In genomic region chr18:31634331-31634713, GRCh38 we compare ENCODE assay signal across 13 cellular contexts. TPM values are rescaled to one million over a fixed set of nuclear protein-coding genes. Genes with fewer than 3 reads are reported as not detected.
DNase-seq lines count a peak whose midpoint lies in the region; ATAC-seq, FAIRE-seq and TF ChIP-seq lines count a peak whose summit lies in the region.
"Had no signal": no experiment of that assay in that cellular context is flagged by ENCODE, and none has a peak within 500 bp of the region (broad histone marks: within the 10 kb centered on the region; RNA-seq: fewer than 3 reads in every experiment).

No MANE protein-coding gene starts in this region.

- no peak overlapping the region for H3K4me3 ChIP-seq in adrenal gland

- intact Hi-C loops in adrenal gland (cut with DNase I) = no loop called here
- intact Hi-C loops in sciatic nerve (cut with DNase I) = no loop called here

- H3K27me3 ChIP-seq in adrenal gland = no peaks in the 10 kb centered on the region

- no peak for TF ChIP-seq POLR2A in adrenal gland (IDR thresholded peaks at IDR 0.05)

- TF ChIP-seq CTCF in adrenal gland (IDR thresholded peaks at IDR 0.05) = no peak

- FAIRE-seq in GM19239 (lab: Jason Lieb, UNC) = peak; percentile 99
- FAIRE-seq: H1 had no signal

- H3K4me1 ChIP-seq in adrenal gland (replicated peaks in 1 of 2) = no peaks in the 10 kb centered on the region

- ATAC-seq in HG02840 (IDR thresholded peaks at IDR 0.05; ENCODE audit: low FRiP score, unreplicated experiment) = peak; percentile 97
- no peak for ATAC-seq in sciatic nerve

- no peak overlapping the region for H3K27ac ChIP-seq in adrenal gland
- H3K27ac ChIP-seq: C4-2B had no signal

- 53 to 70% (median 62%) methylated on average over 3 of the region's 3 CpGs for WGBS in adrenal gland, 4 donors

- DNase-seq in GDM1 (lab: John Stamatoyannopoulos, UW) (peak; percentile 64), GM19239 (ENCODE audit: insufficient read length, low spot score) (no peak), KG1 (lab: John Stamatoyannopoulos, UW) (peak; percentile 51), SKM-1 treated with dmso at 0.1 percent for 144 hours (lab: John Stamatoyannopoulos, UW; ENCODE audit: unreplicated experiment) (no peak), adrenal gland (no peak), NCI-H510A (lab: John Stamatoyannopoulos, UW) (no peak), sciatic nerve (ENCODE audit: low spot score) (no peak)
- DNase-seq: islet precursor cell, NCI-H187 had no signal

- H3K9me3 ChIP-seq in adrenal gland (replicated peaks in 1 of 3) = no peaks in the 10 kb centered on the region

- peaks cover 0 to 5% of the 10 kb centered on the region in 2 donors for H3K36me3 ChIP-seq in adrenal gland (replicated peaks in 1 of 2)

RNA-seq across cellular contexts. Expression of gene TTR, which starts 42.6 kb away (rescaled TPM):
- 1 to 10 TPM in 2 of 8 donors, under 1 TPM in 1, not detected in 5; 0.25 to 1.6 (median 1.1) TPM for total RNA-seq in adrenal gland
- polyA plus RNA-seq in adrenal gland = under 1 TPM in 2 of 3 donors, not detected in 1; 0.40 to 0.57 TPM
- total RNA-seq in sciatic nerve = not detected
- total RNA-seq: H1, pulmonary artery endothelial cell had no signal
- polyA plus RNA-seq: H1 had no signal

RNA-seq across cellular contexts. Expression of gene B4GALT6, which starts 50.1 kb away (rescaled TPM):
- total RNA-seq in adrenal gland (10 to 100 TPM; 12.9 to 71.3 (median 26.0) TPM), sciatic nerve (6.4 TPM)
- 10 to 100 TPM in 2 of 3 donors, 1 to 10 TPM in 1; 8.6 to 42.7 (median 12.5) TPM for polyA plus RNA-seq in adrenal gland

Comparison
In these comparisons a context has a peak if more than half of its experiments do, and no peak if none do; other contexts are left out.
1. DNase-seq: peak in GDM1 (single experiment) and KG1 (single experiment); none in GM19239 (single experiment), SKM-1 treated with dmso at 0.1 percent for 144 hours (single experiment), adrenal gland (0 of 7), NCI-H510A (single experiment) and sciatic nerve (single experiment).